26 cellular contexts compared by ENCODE assay signal in genomic region chr13:106284358-106284757, GRCh38.
DNase-seq lines count a peak whose midpoint lies in the region; ATAC-seq and TF ChIP-seq lines count a peak whose summit lies in the region.
"Had no signal": no experiment of that assay in that cellular context is flagged by ENCODE, and none has a peak within 500 bp of the region (broad histone marks: within the 10 kb centered on the region; RNA-seq: fewer than 3 reads in every experiment).

No MANE protein-coding gene starts in this region.

- H3K4me1 Mint-ChIP-seq in stimulated activated effector memory CD8-positive, alpha-beta T cell treated with anti-CD3 and anti-CD28 coated beads, Interleukin-12 subunit alpha, Interleukin-12 subunit beta, amount 100 ng/mL, for 72 hours: no peaks in the 10 kb centered on the region
- H3K4me1 Mint-ChIP-seq: activated naive CD4-positive, alpha-beta T cell treated with anti-CD3 and anti-CD28 coated beads, Interleukin-2, amount 50 U/mL, for 24 hours; IgD-negative memory B cell; stimulated activated naive CD8-positive, alpha-beta T cell treated with anti-CD3 and anti-CD28 coated beads, Interleukin-15, amount 100 ng/mL, for 72 hours had no signal

- H2AFZ ChIP-seq in mammary epithelial cell (ENCODE audit: low read depth, low read length): peak overlapping the region; percentile 5

- H3K4me2 ChIP-seq in mammary epithelial cell (ENCODE audit: insufficient read depth, low read depth, low read length): peak overlapping the region; percentile 30

- no peak overlapping the region for H3K4me3 ChIP-seq in AG04449 (ENCODE audit: low read depth, low read length)
- no peak overlapping the region for H3K4me3 ChIP-seq in LNCaP clone FGC (ENCODE audit: low read depth, low read length)
- no peak overlapping the region for H3K4me3 ChIP-seq in mammary epithelial cell (replicated peaks in 1 of 3; ENCODE audit: insufficient read depth in 1 of 3, low read depth in 2 of 3, low read length in 3 of 3)
- H3K4me3 ChIP-seq in heart left ventricle: no peak overlapping the region
- H3K4me3 ChIP-seq: ascending aorta, thyroid gland had no signal

- H3K27ac Mint-ChIP-seq in stimulated activated effector memory CD8-positive, alpha-beta T cell treated with anti-CD3 and anti-CD28 coated beads, Interleukin-12 subunit alpha, Interleukin-12 subunit beta, amount 100 ng/mL, for 72 hours: no peak overlapping the region
- H3K27ac Mint-ChIP-seq: activated CD4-positive, alpha-beta memory T cell treated with anti-CD3 and anti-CD28 coated beads for 36 hours; activated naive CD4-positive, alpha-beta T cell treated with anti-CD3 and anti-CD28 coated beads, Interleukin-2, amount 50 U/mL, for 24 hours; activated T-helper 2 cell treated with anti-CD3 and anti-CD28 coated beads, Interferon-gamma antibody, Interleukin-2, Interleukin-4, amounts not matched to agents 10 μg/mL and 5 μg/mL and 100 μg/mL, durations not matched to agents 14 hours and 24 hours and 36 hours; IgD-negative memory B cell; progenitor cell of endocrine pancreas; stimulated activated naive CD8-positive, alpha-beta T cell treated with anti-CD3 and anti-CD28 coated beads, Interleukin-15, amount 100 ng/mL, for 72 hours had no signal

- POLR2A ChIA-PET in AG04449 (lab: Yijun Ruan, JAX): no interaction called here

- intact Hi-C loops in mammary epithelial cell (cut with micrococcal nuclease): no loop called here
- intact Hi-C loops in heart left ventricle (cut with DNase I): no loop called here

- no peak overlapping the region for H3K27ac ChIP-seq in mammary epithelial cell (ENCODE audit: insufficient read depth, low read depth, low read length)
- H3K27ac ChIP-seq in heart left ventricle: no peak overlapping the region
- H3K27ac ChIP-seq: ascending aorta, neutrophil, thyroid gland had no signal

- in situ Hi-C loops in mammary epithelial cell (cut with MboI; ENCODE audit: low sequenced_read_pairs in 2 of 2): no loop called here

- H3K36me3 Mint-ChIP-seq in stimulated activated effector memory CD8-positive, alpha-beta T cell treated with anti-CD3 and anti-CD28 coated beads, Interleukin-12 subunit alpha, Interleukin-12 subunit beta, amount 100 ng/mL, for 72 hours: no peaks in the 10 kb centered on the region
- H3K36me3 Mint-ChIP-seq: activated CD4-positive, alpha-beta memory T cell treated with anti-CD3 and anti-CD28 coated beads for 36 hours; activated naive CD4-positive, alpha-beta T cell treated with anti-CD3 and anti-CD28 coated beads, Interleukin-2, amount 50 U/mL, for 24 hours; IgD-negative memory B cell had no signal

- no peak overlapping the region for H3K4me3 Mint-ChIP-seq in stimulated activated effector memory CD8-positive, alpha-beta T cell treated with anti-CD3 and anti-CD28 coated beads, Interleukin-12 subunit alpha, Interleukin-12 subunit beta, amount 100 ng/mL, for 72 hours
- H3K4me3 Mint-ChIP-seq: activated CD4-positive, alpha-beta memory T cell treated with anti-CD3 and anti-CD28 coated beads for 36 hours; activated naive CD4-positive, alpha-beta T cell treated with anti-CD3 and anti-CD28 coated beads, Interleukin-2, amount 50 U/mL, for 24 hours; IgD-negative memory B cell; stimulated activated naive CD8-positive, alpha-beta T cell treated with anti-CD3 and anti-CD28 coated beads, Interleukin-15, amount 100 ng/mL, for 72 hours had no signal

- WGBS in mammary epithelial cell (ENCODE audit: low coverage, missing lambda C conversion rate): 3% methylated on average over 2 of the region's 2 CpGs
- WGBS in heart left ventricle, 4 donors: 86 to 96% (median 95%) methylated on average over 2 of the region's 2 CpGs

- dilution Hi-C loops in mammary epithelial cell (cut with HindIII; ENCODE audit: low sequenced_read_pairs): no loop called here

- H3K36me3 ChIP-seq in mammary epithelial cell (ENCODE audit: insufficient read depth, low read length) (no peaks in the 10 kb centered on the region), heart left ventricle (no peaks in the 10 kb centered on the region)
- H3K36me3 ChIP-seq: ascending aorta, neutrophil, thyroid gland had no signal

- H3K27me3 ChIP-seq in mammary epithelial cell (ENCODE audit: insufficient read depth, low read length) (no peaks in the 10 kb centered on the region), heart left ventricle (no peaks in the 10 kb centered on the region)
- H3K27me3 ChIP-seq: ascending aorta, neutrophil, thyroid gland had no signal

- TF ChIP-seq POLR2A in heart left ventricle (IDR thresholded peaks at IDR 0.05): no peak

- no peaks in the 10 kb centered on the region for H4K20me1 ChIP-seq in mammary epithelial cell (ENCODE audit: insufficient read depth, low read length)

- H3K9ac ChIP-seq in mammary epithelial cell (ENCODE audit: insufficient read depth, low read length): no peak overlapping the region

- H3K9me3 Mint-ChIP-seq in stimulated activated effector memory CD8-positive, alpha-beta T cell treated with anti-CD3 and anti-CD28 coated beads, Interleukin-12 subunit alpha, Interleukin-12 subunit beta, amount 100 ng/mL, for 72 hours: peaks cover 2% of the 10 kb centered on the region
- H3K9me3 Mint-ChIP-seq: activated CD4-positive, alpha-beta memory T cell treated with anti-CD3 and anti-CD28 coated beads for 36 hours; activated T-helper 2 cell treated with anti-CD3 and anti-CD28 coated beads, Interferon-gamma antibody, Interleukin-2, Interleukin-4, amounts not matched to agents 10 μg/mL and 5 μg/mL and 100 μg/mL, durations not matched to agents 14 hours and 24 hours and 36 hours; IgD-negative memory B cell had no signal

- H3K79me2 ChIP-seq in mammary epithelial cell (ENCODE audit: insufficient read depth, low read length): no peaks in the 10 kb centered on the region

- no peak for TF ChIP-seq CTCF in AG04449 (IDR thresholded peaks at IDR 0.05; ENCODE audit: insufficient read depth, low read length, missing control alignments)
- TF ChIP-seq CTCF in LNCaP clone FGC (IDR thresholded peaks at IDR 0.05; ENCODE audit: control insufficient read depth, extremely low read depth, insufficient read depth): no peak
- TF ChIP-seq CTCF in mammary epithelial cell (conservative IDR thresholded peaks at IDR 0.05 in 1 of 2, IDR thresholded peaks at IDR 0.05 in 1 of 2; ENCODE audit: extremely low read depth in 1 of 2, insufficient read depth in 1 of 2, low read depth in 1 of 2, low read length in 2 of 2): no peak
- TF ChIP-seq CTCF in heart left ventricle (IDR thresholded peaks at IDR 0.05): no peak

- peaks cover 16% of the 10 kb centered on the region for H3K4me1 ChIP-seq in mammary epithelial cell (ENCODE audit: insufficient read depth, low read length)
- no peaks in the 10 kb centered on the region for H3K4me1 ChIP-seq in heart left ventricle
- H3K4me1 ChIP-seq: ascending aorta, thyroid gland had no signal

- peak; percentile 21 for DNase-seq in AG04449 (ENCODE audit: low read depth, low spot score)
- peak; percentile 59 for DNase-seq in LNCaP clone FGC (ENCODE audit: low read depth)
- peak; percentile 82 for DNase-seq in mammary epithelial cell
- DNase-seq in glomerular visceral epithelial cell (ENCODE audit: extremely low spot score): peak; percentile 7
- DNase-seq in stimulated activated effector memory CD8-positive, alpha-beta T cell treated with anti-CD3 and anti-CD28 coated beads, Interleukin-12 subunit alpha, Interleukin-12 subunit beta, amount 100 ng/mL, for 72 hours (ENCODE audit: low spot score in 2 of 2): no peak
- DNase-seq in heart left ventricle: no peak
- DNase-seq: activated CD4-positive, alpha-beta memory T cell treated with anti-CD3 and anti-CD28 coated beads for 36 hours; cerebellar nuclear complex; DMS153; NCI-H1105; NCI-H1930; NCI-H526 treated with DMSO at 0.1 percent for 48 hours; RPMI8226; stimulated activated naive CD8-positive, alpha-beta T cell treated with anti-CD3 and anti-CD28 coated beads, Interleukin-15, amount 100 ng/mL, for 72 hours; T-helper 1 cell; thyroid gland had no signal

- ATAC-seq in HG03196 (IDR thresholded peaks at IDR 0.05; ENCODE audit: unreplicated experiment) (no peak), GM21515 (IDR thresholded peaks at IDR 0.05; ENCODE audit: unreplicated experiment) (no peak), heart left ventricle (no peak)
- no peak for ATAC-seq in stimulated activated effector memory CD8-positive, alpha-beta T cell treated with anti-CD3 and anti-CD28 coated beads, Interleukin-12 subunit alpha, Interleukin-12 subunit beta, amount 100 ng/mL, for 72 hours
- ATAC-seq: activated CD4-positive, CD25-positive, alpha-beta regulatory T cell treated with anti-CD3 and anti-CD28 coated beads, Interleukin-2, amount 50 U/mL, for 24 hours; left lobe of liver; stimulated activated naive CD8-positive, alpha-beta T cell treated with anti-CD3 and anti-CD28 coated beads, Interleukin-15, amount 100 ng/mL, for 72 hours had no signal

- BruUV-seq in mammary epithelial cell (replicated peaks; lab: Mats Ljungman, UMichigan): no TSS peak

- CTCF ChIA-PET in AG04449 (lab: Yijun Ruan, JAX): interaction anchor here (2.0 kb wide), 1 partner anchor 8 kb away, joined by 4 read pairs; no protein-coding TSS in a partner anchor
- CTCF ChIA-PET in mammary epithelial cell (lab: Charles Lee; ENCODE audit: low non-redundant PET): no interaction called here

- H3K9me3 ChIP-seq in mammary epithelial cell (replicated peaks; ENCODE audit: insufficient read depth, low read length) (no peaks in the 10 kb centered on the region), heart left ventricle (peaks cover 0 to 12% (median 0%) of the 10 kb centered on the region in 12 donors)
- H3K9me3 ChIP-seq: ascending aorta, neutrophil, thyroid gland had no signal

Comparison
In these comparisons a context has a peak if more than half of its experiments do, and no peak if none do; other contexts are left out.
1. DNase-seq: peak in AG04449 (single experiment), LNCaP clone FGC (single experiment), mammary epithelial cell (single experiment) and glomerular visceral epithelial cell (single experiment); none in stimulated activated effector memory CD8-positive, alpha-beta T cell treated with anti-CD3 and anti-CD28 coated beads, Interleukin-12 subunit alpha, Interleukin-12 subunit beta, amount 100 ng/mL, for 72 hours (0 of 2) and heart left ventricle (0 of 5).